In genomic region chr15:85690546-85691226, GRCh38 we compare ENCODE assay signal across 8 cellular contexts.
DNase-seq lines count a peak whose midpoint lies in the region; ATAC-seq and TF ChIP-seq lines count a peak whose summit lies in the region.

No MANE protein-coding gene starts in this region.

- dilution Hi-C loops in IMR-90 (cut with HindIII; ENCODE audit: low sequenced_read_pairs, unreplicated experiment), result no loop called here

- no peak overlapping the region for H4K91ac ChIP-seq in IMR-90 (ENCODE audit: insufficient read depth, low read depth, low read length)

- no peak overlapping the region for H2AFZ ChIP-seq in IMR-90 (replicated peaks; ENCODE audit: low read length, poor library complexity)

- no TSS peak for BruUV-seq in IMR-90 (replicated peaks; lab: Mats Ljungman, UMichigan)

- H2BK120ac ChIP-seq in IMR-90 (ENCODE audit: low read depth, low read length), result no peak overlapping the region

- intact Hi-C loops in IMR-90 (cut with micrococcal nuclease) (no loop called here), psoas muscle (cut with DNase I) (no loop called here)

- H3K27ac ChIP-seq in IMR-90 (ENCODE audit: insufficient read depth, low read length) (no peak overlapping the region; the same call in 1 of the 2 replicates), psoas muscle (peak overlapping the region; percentile 40), RWPE1 (no peak overlapping the region)

- no peak overlapping the region for H2BK15ac ChIP-seq in IMR-90 (ENCODE audit: low read depth, low read length)

- H2BK20ac ChIP-seq in IMR-90 (ENCODE audit: low read depth, low read length), result no peak overlapping the region

- H3K4me3 ChIP-seq in GM06990 (replicated peaks; ENCODE audit: low read depth, low read length) (peak overlapping the region; percentile 67), IMR-90 (ENCODE audit: insufficient read depth, low read depth, low read length) (no peak overlapping the region), psoas muscle (peak overlapping the region; percentile 32)

- no peak overlapping the region for H2AK5ac ChIP-seq in IMR-90 (ENCODE audit: low read depth, low read length)

- in situ Hi-C loops in IMR-90 (cut with MboI; ENCODE audit: low sequenced_read_pairs), result no loop called here

- H3K56ac ChIP-seq in IMR-90 (ENCODE audit: extremely low read depth, insufficient read depth, low read length), result no peak overlapping the region

- H3K36me3 ChIP-seq in GM06990 (ENCODE audit: control insufficient read depth, insufficient read depth, low read length), result peaks cover 2% of the 10 kb centered on the region
- peaks cover 8% of the 10 kb centered on the region for H3K36me3 ChIP-seq in IMR-90 (ENCODE audit: control insufficient read depth, insufficient read depth, low read length)
- H3K36me3 ChIP-seq in psoas muscle (ENCODE audit: insufficient read depth in 1 of 2, low read depth in 1 of 2), result peaks cover 4 to 83% of the 10 kb centered on the region in 2 donors

- peak overlapping the region in 4 of 5 experiments; percentile 33 to 93 (median 76) for H3K27ac Mint-ChIP-seq in brain

- H3K9me3 ChIP-seq in IMR-90 (ENCODE audit: control insufficient read depth, insufficient read depth, low read length), result no peaks in the 10 kb centered on the region
- no peaks in the 10 kb centered on the region for H3K9me3 ChIP-seq in psoas muscle

- no peak overlapping the region; the same call in 1 of the 2 replicates for H4K5ac ChIP-seq in IMR-90 (ENCODE audit: low read depth, low read length)

- H3K4me1 Mint-ChIP-seq in brain, result peaks cover 26% of the 10 kb centered on the region

- peaks cover 13 to 16% of the 10 kb centered on the region in 2 experiments; a peak in 3 of 4 replicates for H3K79me1 ChIP-seq in IMR-90 (ENCODE audit: low read depth in 1 of 2, low read length in 2 of 2)

- no peaks in the 10 kb centered on the region for H4K20me1 ChIP-seq in IMR-90 (ENCODE audit: insufficient read depth, low read length)

- no peak for DNase-seq in GM06990 (ENCODE audit: extremely low read depth, insufficient read length)
- DNase-seq in IMR-90, result no peak
- DNase-seq in psoas muscle, result no peak
- DNase-seq in RWPE1 (ENCODE audit: low spot score), result no peak
- DNase-seq in HEK293T (ENCODE audit: extremely low spot score), result no peak
- DNase-seq in GM19238 (ENCODE audit: insufficient read length, low spot score), result no peak

- WGBS in IMR-90 (ENCODE audit: extremely low coverage in 2 of 2, insufficient read length in 1 of 2), 2 experiments, result no CpG with 5 or more reads among the region's 4 CpGs
- 80 to 88% (median 80%) methylated on average over 4 of the region's 4 CpGs for WGBS in psoas muscle, 3 donors

- H3K36me3 Mint-ChIP-seq in brain, result peaks cover 35% of the 10 kb centered on the region

- no peak overlapping the region for H3K4ac ChIP-seq in IMR-90 (ENCODE audit: low read depth, low read length)

- CTCF ChIA-PET in IMR-90 (lab: Yijun Ruan, JAX), result interaction anchor here (1.3 kb wide), 1 partner anchor 394 kb away, joined by 3 read pairs; no protein-coding TSS in a partner anchor
- CTCF ChIA-PET in RWPE1 (lab: Yijun Ruan, JAX), result no interaction called here
- CTCF ChIA-PET in HEK293T (lab: Yijun Ruan, JAX), result interaction anchor here (0.6 to 1.0 kb wide), 2 partner anchors 33 to 969 kb away, joined by 3 read pairs; no protein-coding TSS in a partner anchor

- 0 out of 2 replicates have a peak overlapping the region, but pooled peaks have one; percentile 10 for H3K14ac ChIP-seq in IMR-90 (replicated peaks; ENCODE audit: low read depth, low read length)

- H3K9me3 Mint-ChIP-seq in brain, result no peaks in the 10 kb centered on the region

- H3K9ac ChIP-seq in IMR-90 (ENCODE audit: low read depth, low read length), result no peak overlapping the region

- no peak overlapping the region for H3K23ac ChIP-seq in IMR-90 (ENCODE audit: low read depth, low read length)

- peak; percentile 54 for ATAC-seq in GM21360 (IDR thresholded peaks at IDR 0.05; ENCODE audit: unreplicated experiment)
- no peak for ATAC-seq in IMR-90 (ENCODE audit: low read depth)
- ATAC-seq in psoas muscle, result peak in 1 of 4 donors; percentile 29

- H2BK5ac ChIP-seq in IMR-90 (ENCODE audit: low read depth, low read length, poor library complexity, severe bottlenecking), result no peak overlapping the region

- H3K27me3 Mint-ChIP-seq in brain, result no peaks in the 10 kb centered on the region

- peak overlapping the region; percentile 64 to 86 (median 73) for H3K4me3 Mint-ChIP-seq in brain

- H3K27me3 ChIP-seq in GM06990 (replicated peaks; ENCODE audit: control insufficient read depth, insufficient read depth, low read length), result no peaks in the 10 kb centered on the region
- H3K27me3 ChIP-seq in IMR-90 (ENCODE audit: control insufficient read depth, insufficient read depth, low read length), result no peaks in the 10 kb centered on the region
- no peaks in the 10 kb centered on the region for H3K27me3 ChIP-seq in psoas muscle (ENCODE audit: insufficient read depth in 3 of 3, low read length in 2 of 3)

- no peak overlapping the region for H2AK9ac ChIP-seq in IMR-90 (replicated peaks; ENCODE audit: low read depth, low read length, poor library complexity)

- H4K8ac ChIP-seq in IMR-90 (ENCODE audit: low read depth in 2 of 2, low read length in 2 of 2), result no peak overlapping the region

- peaks cover 2% of the 10 kb centered on the region; the same call in 1 of the 2 replicates for H3K4me1 ChIP-seq in IMR-90 (ENCODE audit: control insufficient read depth, insufficient read depth, low read length)
- H3K4me1 ChIP-seq in psoas muscle, result peaks cover 6% of the 10 kb centered on the region

- TF ChIP-seq CTCF in GM06990 (IDR thresholded peaks at IDR 0.05; ENCODE audit: insufficient read depth, low read length, poor library complexity, severe bottlenecking), result no peak
- no peak for TF ChIP-seq CTCF in IMR-90 (conservative IDR thresholded peaks at IDR 0.05; ENCODE audit: low read depth, low read length)
- TF ChIP-seq CTCF in brain (conservative IDR thresholded peaks at IDR 0.05), result no peak
- TF ChIP-seq CTCF in psoas muscle (IDR thresholded peaks at IDR 0.05), result no peak
- no peak for TF ChIP-seq CTCF in RWPE1 (conservative IDR thresholded peaks at IDR 0.05; ENCODE audit: low read depth)

- no peak overlapping the region for H3K18ac ChIP-seq in IMR-90 (ENCODE audit: low read depth, low read length)

- peaks cover 6% of the 10 kb centered on the region; the same call in 1 of the 2 replicates for H3K9me1 ChIP-seq in IMR-90 (ENCODE audit: insufficient read depth, low read length)

- no peak for TF ChIP-seq POLR2A in IMR-90 (IDR thresholded peaks at IDR 0.05; ENCODE audit: low read depth, low read length)

- H3K4me2 ChIP-seq in IMR-90 (ENCODE audit: low read depth, low read length), result no peak overlapping the region

- POLR2A ChIA-PET in IMR-90 (lab: Charles Lee; ENCODE audit: unreplicated experiment) (interaction anchor here (0.8 kb wide), 1 partner anchor 162 kb away, joined by 3 read pairs; no protein-coding TSS in a partner anchor), RWPE1 (lab: Yijun Ruan, JAX; ENCODE audit: low non-redundant PET) (no interaction called here), HEK293T (lab: Yijun Ruan, JAX) (no interaction called here)

- no peak for TF ChIP-seq RAD21 in IMR-90 (IDR thresholded peaks at IDR 0.05; ENCODE audit: low read length)

TF ChIP-seq in IMR-90, 13 proteins besides CTCF, POLR2A, EP300 and RAD21:
- no peak for TF ChIP-seq CHD1 (IDR thresholded peaks at IDR 0.05; ENCODE audit: low read depth, low read length)
- TF ChIP-seq MAFK (IDR thresholded peaks at IDR 0.05; ENCODE audit: low read depth, low read length), result no peak
- TF ChIP-seq RFX5 (IDR thresholded peaks at IDR 0.05; ENCODE audit: low read depth, low read length), result no peak

TF ChIP-seq in HEK293T, 16 proteins besides CTCF, POLR2A, EP300 and RAD21:
- TF ChIP-seq ZNF384 (IDR thresholded peaks at IDR 0.05), result no peak
- TF ChIP-seq SP1 (IDR thresholded peaks at IDR 0.05), result no peak
- no peak for TF ChIP-seq BHLHE40 (IDR thresholded peaks at IDR 0.05; ENCODE audit: borderline replicate concordance)
